Comparison of ENCODE assay signal across 2 cellular contexts in genomic region chr11:86624366-86624765, GRCh38.
TF ChIP-seq lines count a peak whose summit lies in the region.

No MANE protein-coding gene starts in this region.

TF ChIP-seq in K562, 482 proteins besides CTCF, POLR2A, EP300 and RAD21 (continued from another document):
- TF ChIP-seq ATF4 (CRISPR knock-in tag; IDR thresholded peaks at IDR 0.05) (no peak), CEBPG (CRISPR knock-in tag; IDR thresholded peaks at IDR 0.05) (no peak), CEBPG (tag; conservative IDR thresholded peaks at IDR 0.05 in 1 of 2, IDR thresholded peaks at IDR 0.05 in 1 of 2) (peak; percentile 53 to 66)

TF ChIP-seq in SK-N-SH, 30 proteins besides CTCF, POLR2A, EP300 and RAD21 (continued from another document):
- TF ChIP-seq REST (IDR thresholded peaks at IDR 0.05; ENCODE audit: low read depth, low read length) (no peak), POLR2AphosphoS5 (IDR thresholded peaks at IDR 0.05; ENCODE audit: low read depth, low read length) (no peak), YY1 (IDR thresholded peaks at IDR 0.05; ENCODE audit: low read depth) (no peak), JUND (IDR thresholded peaks at IDR 0.05) (no peak)
TF ChIP-seq in SK-N-SH: peak in this region for 0.
